In genomic region chr6:126002755-126003390, GRCh38 we compare ENCODE assay signal across 17 cellular contexts. TPM values are rescaled to one million over a fixed set of nuclear protein-coding genes. Genes with fewer than 3 reads are reported as not detected.
DNase-seq lines count a peak whose midpoint lies in the region; ATAC-seq, FAIRE-seq and TF ChIP-seq lines count a peak whose summit lies in the region.
"Had no signal": no experiment of that assay in that cellular context is flagged by ENCODE, and none has a peak within 500 bp of the region (broad histone marks: within the 10 kb centered on the region; RNA-seq: fewer than 3 reads in every experiment).

No MANE protein-coding gene starts in this region.

- CTCF ChIA-PET in activated CD8-positive, alpha-beta memory T cell treated with anti-CD3 and anti-CD28 coated beads, Interleukin-2, amount 10 ng/mL, durations not matched to agents 7 days and 5 days (lab: Charles Lee), result interaction anchor here (1.0 to 2.3 kb wide), 5 partner anchors 9 to 213 kb away, joined by 4 to 5 read pairs (median 5); partner anchors contain the start of genes NCOA7 and TRMT11

- no peaks in the 10 kb centered on the region for H3K27me3 Mint-ChIP-seq in activated CD8-positive, alpha-beta memory T cell treated with anti-CD3 and anti-CD28 coated beads, Interleukin-2, amount 10 ng/mL, durations not matched to agents 7 days and 5 days
- H3K27me3 Mint-ChIP-seq in activated naive CD8-positive, alpha-beta T cell treated with anti-CD3 and anti-CD28 coated beads for 36 hours, result no peaks in the 10 kb centered on the region

- no peak overlapping the region for H3K27ac ChIP-seq in DND-41 (ENCODE audit: low read length)
- no peak overlapping the region for H3K27ac ChIP-seq in prostate gland

- peaks cover 46% of the 10 kb centered on the region for H3K36me3 Mint-ChIP-seq in activated CD8-positive, alpha-beta memory T cell treated with anti-CD3 and anti-CD28 coated beads, Interleukin-2, amount 10 ng/mL, durations not matched to agents 7 days and 5 days
- peaks cover 41% of the 10 kb centered on the region for H3K36me3 Mint-ChIP-seq in activated naive CD8-positive, alpha-beta T cell treated with anti-CD3 and anti-CD28 coated beads for 36 hours

- H4K20me1 ChIP-seq in DND-41 (ENCODE audit: insufficient read depth, low read length) (no peaks in the 10 kb centered on the region), Loucy (ENCODE audit: insufficient read depth, low read length, poor library complexity, severe bottlenecking) (no peaks in the 10 kb centered on the region)

- H3K4me3 ChIP-seq in DND-41 (ENCODE audit: low read depth in 1 of 2, low read length in 2 of 2) (no peak overlapping the region), Loucy (ENCODE audit: low read length, poor library complexity, severe bottlenecking) (no peak overlapping the region), prostate gland (no peak overlapping the region)

- H3K27me3 ChIP-seq in DND-41 (ENCODE audit: insufficient read depth, low read length, poor library complexity), result no peaks in the 10 kb centered on the region
- no peaks in the 10 kb centered on the region for H3K27me3 ChIP-seq in Loucy (ENCODE audit: insufficient read depth, low read length, poor library complexity, severe bottlenecking)
- no peaks in the 10 kb centered on the region for H3K27me3 ChIP-seq in prostate gland (replicated peaks; ENCODE audit: insufficient read depth)

- H3F3A ChIP-seq in Loucy (ENCODE audit: low read depth), result no peaks in the 10 kb centered on the region

- H2AFZ ChIP-seq in DND-41 (ENCODE audit: low read depth, low read length), result no peak overlapping the region
- no peak overlapping the region for H2AFZ ChIP-seq in Loucy (ENCODE audit: low read length)

- no peak for FAIRE-seq in frontal cortex (lab: Jason Lieb, UNC)
- FAIRE-seq: HTR-8/SVneo had no signal

- no peak for DNase-seq in activated CD8-positive, alpha-beta memory T cell treated with anti-CD3 and anti-CD28 coated beads, Interleukin-2, amount 10 ng/mL, durations not matched to agents 7 days and 5 days
- no peak for DNase-seq in activated CD8-positive, alpha-beta memory T cell treated with anti-CD3 and anti-CD28 coated beads for 24 hours
- DNase-seq in DND-41 (no peak), prostate gland (ENCODE audit: low spot score) (no peak), frontal cortex (ENCODE audit: low spot score in 2 of 2) (no peak)
- DNase-seq in activated naive CD8-positive, alpha-beta T cell treated with anti-CD3 and anti-CD28 coated beads for 36 hours, result no peak
- DNase-seq: AML-193, Calu3, DMS79 treated with DMSO at 0.1 percent for 48 hours, GOT3, NCI-H1048, NCI-H146, NCI-H2081 treated with DMSO at 0.1 percent for 48 hours, NCI-H345, NCI-H69 had no signal

- H3K9ac ChIP-seq in DND-41 (ENCODE audit: low read depth, low read length) (no peak overlapping the region), Loucy (ENCODE audit: low read depth, low read length, poor library complexity, severe bottlenecking) (no peak overlapping the region)

- peak; percentile 27 for ATAC-seq in activated CD8-positive, alpha-beta memory T cell treated with anti-CD3 and anti-CD28 coated beads, Interleukin-2, amount 10 ng/mL, durations not matched to agents 7 days and 5 days
- peak; percentile 44; the same call in 1 of the 3 replicates for ATAC-seq in DND-41 (ENCODE audit: insufficient read depth, low read depth)

- H3K27ac Mint-ChIP-seq in activated CD8-positive, alpha-beta memory T cell treated with anti-CD3 and anti-CD28 coated beads, Interleukin-2, amount 10 ng/mL, durations not matched to agents 7 days and 5 days, result peak overlapping the region; percentile 54
- peak overlapping the region; percentile 6 for H3K27ac Mint-ChIP-seq in activated naive CD8-positive, alpha-beta T cell treated with anti-CD3 and anti-CD28 coated beads for 36 hours

- H3K9me2 ChIP-seq in Loucy (replicated peaks; ENCODE audit: low read depth, low read length), result no peaks in the 10 kb centered on the region

- WGBS in prostate gland, result 92% methylated on average over 7 of the region's 7 CpGs

- H3K9me3 Mint-ChIP-seq in activated CD8-positive, alpha-beta memory T cell treated with anti-CD3 and anti-CD28 coated beads, Interleukin-2, amount 10 ng/mL, durations not matched to agents 7 days and 5 days (ENCODE audit: low read depth), result no peaks in the 10 kb centered on the region
- no peaks in the 10 kb centered on the region for H3K9me3 Mint-ChIP-seq in activated naive CD8-positive, alpha-beta T cell treated with anti-CD3 and anti-CD28 coated beads for 36 hours

- intact Hi-C loops in prostate gland (cut with DNase I), result no loop called here

- H3K4me1 ChIP-seq in DND-41 (ENCODE audit: insufficient read depth, low read length) (peaks cover 7% of the 10 kb centered on the region; the same call in 1 of the 2 replicates), Loucy (ENCODE audit: insufficient read depth, low read length, poor library complexity, severe bottlenecking) (peaks cover 8% of the 10 kb centered on the region), prostate gland (replicated peaks) (no peaks in the 10 kb centered on the region)

- no peak overlapping the region for H3K4me2 ChIP-seq in DND-41 (ENCODE audit: insufficient read depth, low read length)
- peak overlapping the region; percentile 25 for H3K4me2 ChIP-seq in Loucy (ENCODE audit: low read depth, low read length, poor library complexity, severe bottlenecking)

- H3K4me3 Mint-ChIP-seq in activated CD8-positive, alpha-beta memory T cell treated with anti-CD3 and anti-CD28 coated beads, Interleukin-2, amount 10 ng/mL, durations not matched to agents 7 days and 5 days, result no peak overlapping the region
- no peak overlapping the region for H3K4me3 Mint-ChIP-seq in activated naive CD8-positive, alpha-beta T cell treated with anti-CD3 and anti-CD28 coated beads for 36 hours

- no peaks in the 10 kb centered on the region for H3K9me3 ChIP-seq in DND-41 (ENCODE audit: insufficient read depth, low read length, severe bottlenecking)
- H3K9me3 ChIP-seq in Loucy (ENCODE audit: insufficient read depth, low read depth, low read length), result no peaks in the 10 kb centered on the region
- no peaks in the 10 kb centered on the region for H3K9me3 ChIP-seq in prostate gland

- TF ChIP-seq POLR2A in prostate gland (IDR thresholded peaks at IDR 0.05), result no peak

- H3K79me2 ChIP-seq in DND-41 (ENCODE audit: insufficient read depth, low read length) (no peaks in the 10 kb centered on the region), Loucy (ENCODE audit: insufficient read depth, low read length) (no peaks in the 10 kb centered on the region)

- H3K36me3 ChIP-seq in DND-41 (ENCODE audit: insufficient read depth, low read length), result peaks cover 15% of the 10 kb centered on the region; the same call in 1 of the 2 replicates
- H3K36me3 ChIP-seq in Loucy (ENCODE audit: insufficient read depth, low read length), result peaks cover 51% of the 10 kb centered on the region; the same call in 1 of the 2 replicates
- H3K36me3 ChIP-seq in prostate gland, result no peaks in the 10 kb centered on the region

- peaks cover 18% of the 10 kb centered on the region for H3K4me1 Mint-ChIP-seq in activated CD8-positive, alpha-beta memory T cell treated with anti-CD3 and anti-CD28 coated beads, Interleukin-2, amount 10 ng/mL, durations not matched to agents 7 days and 5 days
- peaks cover 15% of the 10 kb centered on the region for H3K4me1 Mint-ChIP-seq in activated naive CD8-positive, alpha-beta T cell treated with anti-CD3 and anti-CD28 coated beads for 36 hours

- TF ChIP-seq CTCF in DND-41 (IDR thresholded peaks at IDR 0.05; ENCODE audit: borderline replicate concordance, extremely low read depth, low read length, poor library complexity, severe bottlenecking) (no peak), Loucy (conservative IDR thresholded peaks at IDR 0.05; ENCODE audit: low read length) (no peak), prostate gland (IDR thresholded peaks at IDR 0.05) (no peak)

RNA-seq across cellular contexts. Expression of gene TRMT11, which starts 16.5 kb away (rescaled TPM):
- total RNA-seq in activated CD8-positive, alpha-beta memory T cell treated with anti-CD3 and anti-CD28 coated beads, Interleukin-2, amount 10 ng/mL, durations not matched to agents 7 days and 5 days, result 10 to 100 TPM; 20.6 to 26.4 TPM
- total RNA-seq in activated naive CD8-positive, alpha-beta T cell treated with anti-CD3 and anti-CD28 coated beads for 36 hours, result 10 to 100 TPM; 40.1 to 42.5 TPM
- total RNA-seq in prostate gland (10 to 100 TPM; 28.3 to 35.0 TPM), frontal cortex (23.2 TPM)

RNA-seq across cellular contexts. Expression of gene HINT3, which starts 46.3 kb away (rescaled TPM):
- total RNA-seq in activated CD8-positive, alpha-beta memory T cell treated with anti-CD3 and anti-CD28 coated beads, Interleukin-2, amount 10 ng/mL, durations not matched to agents 7 days and 5 days, result 1 to 10 TPM; 8.7 to 9.3 TPM
- total RNA-seq in activated naive CD8-positive, alpha-beta T cell treated with anti-CD3 and anti-CD28 coated beads for 36 hours, result 1 to 10 TPM; 9.3 to 9.5 TPM
- 10 to 100 TPM; 29.5 to 40.9 TPM for total RNA-seq in prostate gland
- 90.5 TPM for total RNA-seq in frontal cortex
